ENCODE assay signal across 16 cellular contexts in genomic region chr1:59455206-59455605, GRCh38.
DNase-seq lines count a peak whose midpoint lies in the region; ATAC-seq and FAIRE-seq lines count a peak whose summit lies in the region.
"Had no signal": no experiment of that assay in that cellular context is flagged by ENCODE, and none has a peak within 500 bp of the region (broad histone marks: within the 10 kb centered on the region; RNA-seq: fewer than 3 reads in every experiment).

No MANE protein-coding gene starts in this region.

- H3K9ac ChIP-seq in adipocyte (ENCODE audit: low read length): no peak overlapping the region

- ATAC-seq in effector memory CD8-positive, alpha-beta T cell (replicated peaks): no peak
- ATAC-seq in HG03135 (IDR thresholded peaks at IDR 0.05; ENCODE audit: unreplicated experiment): no peak
- ATAC-seq in HG03045 (IDR thresholded peaks at IDR 0.05; ENCODE audit: unreplicated experiment): no peak
- ATAC-seq: HepG2 had no signal

- FAIRE-seq in small intestine (lab: Jason Lieb, UNC): no peak
- FAIRE-seq: HepG2, pancreas had no signal

- H3K27ac ChIP-seq in small intestine (ENCODE audit: low read depth in 1 of 2, low read length in 1 of 2): no peak overlapping the region
- H3K27ac ChIP-seq: 22Rv1, pancreas had no signal

- H3K27me3 ChIP-seq in adipocyte (replicated peaks; ENCODE audit: control insufficient read depth, insufficient read depth, low read length) (no peaks in the 10 kb centered on the region), small intestine (ENCODE audit: control insufficient read depth in 2 of 2, insufficient read depth in 2 of 2, low read length in 2 of 2) (no peaks in the 10 kb centered on the region)
- H3K27me3 ChIP-seq: pancreas had no signal

- H3K4me3 ChIP-seq in adipocyte (ENCODE audit: low read length) (no peak overlapping the region), small intestine (ENCODE audit: low read depth in 1 of 2, low read length in 2 of 2) (no peak overlapping the region)
- H3K4me3 ChIP-seq: pancreas had no signal

- WGBS in small intestine, 3 donors: 26 to 66% (median 38%) methylated on average over 2 of the region's 2 CpGs

- no peak overlapping the region for H3K4me3 Mint-ChIP-seq in effector memory CD8-positive, alpha-beta T cell

- no peaks in the 10 kb centered on the region for H3K27me3 Mint-ChIP-seq in effector memory CD8-positive, alpha-beta T cell

- H3K36me3 ChIP-seq in adipocyte (ENCODE audit: control insufficient read depth, insufficient read depth, low read length, severe bottlenecking): no peaks in the 10 kb centered on the region
- H3K36me3 ChIP-seq in small intestine (ENCODE audit: control insufficient read depth in 2 of 2, insufficient read depth in 2 of 2, low read length in 2 of 2): no peaks in the 10 kb centered on the region
- H3K36me3 ChIP-seq: pancreas had no signal

- H3K9me3 ChIP-seq in adipocyte (ENCODE audit: control insufficient read depth, low read length) (no peaks in the 10 kb centered on the region), small intestine (ENCODE audit: control insufficient read depth, low read depth) (peaks cover 1% of the 10 kb centered on the region)
- H3K9me3 ChIP-seq: Caco-2, pancreas had no signal

- H3K4me1 Mint-ChIP-seq in effector memory CD8-positive, alpha-beta T cell (ENCODE audit: low read depth in 2 of 2): no peaks in the 10 kb centered on the region

- no peaks in the 10 kb centered on the region for H3K36me3 Mint-ChIP-seq in effector memory CD8-positive, alpha-beta T cell (ENCODE audit: insufficient read depth)

- H3K4me1 ChIP-seq in adipocyte (ENCODE audit: control insufficient read depth, insufficient read depth, low read length): peaks cover 13% of the 10 kb centered on the region
- H3K4me1 ChIP-seq in small intestine (ENCODE audit: control insufficient read depth in 2 of 2, insufficient read depth in 1 of 2, low read depth in 1 of 2, low read length in 1 of 2): peaks cover 0 to 5% of the 10 kb centered on the region in 2 donors
- H3K4me1 ChIP-seq: Caco-2 had no signal

- H3K27ac Mint-ChIP-seq in effector memory CD8-positive, alpha-beta T cell: no peak overlapping the region

- DNase-seq in DMS53 (lab: John Stamatoyannopoulos, UW) (peak; percentile 36), DMS53 treated with DMSO at 0.1 percent for 48 hours (lab: John Stamatoyannopoulos, UW; ENCODE audit: unreplicated experiment) (no peak), adipocyte (ENCODE audit: low read depth) (peak; percentile 64), fibroblast of peridontal ligament (ENCODE audit: extremely low read depth) (peak; percentile 66), small intestine (peak; percentile 55)
- DNase-seq in effector memory CD8-positive, alpha-beta T cell: no peak
- DNase-seq: activated gamma-delta T cell, Caco-2, erythroblast, NCI-H1105, pancreas, substantia nigra had no signal

- H3K9me3 Mint-ChIP-seq in effector memory CD8-positive, alpha-beta T cell: peaks cover 0 to 2% of the 10 kb centered on the region in 2 donors

Comparison
In these comparisons a context has a peak if more than half of its experiments do, and no peak if none do; other contexts are left out.
1. DNase-seq: peak in DMS53 (single experiment), adipocyte (single experiment), fibroblast of peridontal ligament (single experiment) and small intestine (single experiment); none in DMS53 treated with DMSO at 0.1 percent for 48 hours (single experiment) and effector memory CD8-positive, alpha-beta T cell (0 of 3).